ENCODE assay signal across 6 cellular contexts in genomic region chr2:144905956-144906355, GRCh38.
"Had no signal": no experiment of that assay in that cellular context is flagged by ENCODE, and none has a peak within 500 bp of the region (broad histone marks: within the 10 kb centered on the region; RNA-seq: fewer than 3 reads in every experiment).

No MANE protein-coding gene starts in this region.

- DNase-seq: IMR-90, KBM-7, KG1 had no signal

- FAIRE-seq: HTR-8/SVneo had no signal

- H3K27ac Mint-ChIP-seq: IgD-negative memory B cell had no signal

- H3K27ac ChIP-seq: HL-60 had no signal

- H3K4me3 Mint-ChIP-seq: IgD-negative memory B cell had no signal

- H3K4me1 Mint-ChIP-seq: IgD-negative memory B cell had no signal
